Comparison of ENCODE assay signal across 8 cellular contexts in genomic region chr13:50222569-50223332, GRCh38.
DNase-seq lines count a peak whose midpoint lies in the region; ATAC-seq, FAIRE-seq and TF ChIP-seq lines count a peak whose summit lies in the region.

No MANE protein-coding gene starts in this region.

- H3K27ac ChIP-seq in AG04450 (ENCODE audit: low read depth, low read length) (peak overlapping the region; percentile 23), prostate gland (no peak overlapping the region)

- WGBS in prostate gland, result 7% methylated on average over 13 of the region's 13 CpGs

- POLR2A ChIA-PET in AG04450 (lab: Yijun Ruan, JAX), result no interaction called here

- peak overlapping the region; percentile 47 for H3K4me3 ChIP-seq in AG04450 (ENCODE audit: low read depth, low read length)
- H3K4me3 ChIP-seq in prostate gland, result no peak overlapping the region

- CTCF ChIA-PET in AG04450 (lab: Charles Lee), result no interaction called here

- DNase-seq in AG04450 (ENCODE audit: low read depth, low spot score) (no peak), H54 (ENCODE audit: insufficient read length, low spot score) (no peak), RPMI7951 (ENCODE audit: low read depth) (peak; percentile 86), fibroblast of peridontal ligament (ENCODE audit: extremely low read depth) (peak; percentile 97), prostate gland (ENCODE audit: low spot score) (peak; percentile 47), HT-29 (ENCODE audit: low spot score) (no peak), NCI-H526 treated with DMSO at 0.1 percent for 48 hours (lab: John Stamatoyannopoulos, UW) (no peak)

- intact Hi-C loops in prostate gland (cut with DNase I), result no loop called here

- no peaks in the 10 kb centered on the region for H3K4me1 ChIP-seq in prostate gland (replicated peaks)

- H3K9me3 ChIP-seq in AG04450 (ENCODE audit: control insufficient read depth, insufficient read depth, low read length) (no peaks in the 10 kb centered on the region), prostate gland (no peaks in the 10 kb centered on the region)

- H3K27me3 ChIP-seq in AG04450 (ENCODE audit: control insufficient read depth, insufficient read depth, low read length) (no peaks in the 10 kb centered on the region), prostate gland (replicated peaks; ENCODE audit: insufficient read depth) (no peaks in the 10 kb centered on the region)

- peak; percentile 45 for FAIRE-seq in H54 (lab: Jason Lieb, UNC)

- TF ChIP-seq CTCF in AG04450 (IDR thresholded peaks at IDR 0.05; ENCODE audit: low read depth, low read length), result no peak
- no peak for TF ChIP-seq CTCF in prostate gland (IDR thresholded peaks at IDR 0.05)

- no peak for TF ChIP-seq POLR2A in H54 (IDR thresholded peaks at IDR 0.05; ENCODE audit: low read depth, low read length)
- TF ChIP-seq POLR2A in prostate gland (IDR thresholded peaks at IDR 0.05), result no peak

- no peak for ATAC-seq in GM21423 (IDR thresholded peaks at IDR 0.05; ENCODE audit: unreplicated experiment)

- no peaks in the 10 kb centered on the region for H3K36me3 ChIP-seq in prostate gland

Comparison
In these comparisons a context has a peak if more than half of its experiments do, and no peak if none do; other contexts are left out.
1. DNase-seq: peak in RPMI7951 (single experiment), fibroblast of peridontal ligament (single experiment) and prostate gland (single experiment); none in AG04450 (single experiment), H54 (single experiment), HT-29 (single experiment) and NCI-H526 treated with DMSO at 0.1 percent for 48 hours (single experiment).